In the genomic region with DNA sequence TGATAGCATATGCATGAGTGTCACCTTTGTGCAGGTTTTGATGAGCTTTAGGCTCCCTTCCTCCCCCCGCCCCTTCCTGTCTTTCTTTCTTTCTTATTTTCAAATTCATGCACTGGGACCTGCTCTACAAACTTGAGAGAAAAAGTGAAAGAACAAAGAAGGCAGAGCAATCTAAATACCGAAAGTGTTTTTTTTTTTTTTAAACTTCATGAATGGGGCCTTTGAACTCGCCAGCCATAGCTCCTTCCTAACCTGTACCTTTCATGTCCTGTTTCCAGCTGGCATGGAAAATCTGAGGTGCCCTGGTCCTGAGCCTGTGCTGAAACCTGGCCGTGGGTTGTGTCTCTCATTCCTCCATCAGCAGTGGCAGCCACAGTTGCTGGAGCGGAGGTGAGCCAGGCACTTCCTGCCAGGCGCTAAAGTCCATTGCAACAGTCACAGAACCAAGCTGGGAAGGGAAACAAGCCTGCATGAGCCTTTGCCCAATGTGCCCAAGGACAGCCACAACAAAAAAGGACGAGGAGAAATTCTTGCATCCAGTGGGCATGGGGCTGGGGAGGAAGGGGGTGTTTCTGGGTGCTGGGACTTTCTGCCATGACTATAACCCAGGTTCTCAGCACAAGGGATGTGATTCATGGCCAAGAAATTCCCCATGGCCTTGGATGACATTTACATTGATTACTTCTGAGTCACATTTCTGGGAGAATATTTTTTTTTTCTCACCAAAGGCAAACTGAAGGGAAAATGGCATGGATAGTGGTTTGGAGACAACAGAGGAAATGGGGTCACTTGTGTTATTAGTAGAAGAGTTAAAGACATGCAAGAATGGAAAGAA, we compare ENCODE assay signal across 8 cellular contexts.
DNase-seq lines count a peak whose midpoint lies in the region; ATAC-seq, FAIRE-seq and TF ChIP-seq lines count a peak whose summit lies in the region.

No MANE protein-coding gene starts in this region.

- TF ChIP-seq POLR2A in GM12891 (IDR thresholded peaks at IDR 0.05; ENCODE audit: low read depth, low read length): no peak

- no peak overlapping the region for H3K9ac ChIP-seq in smooth muscle cell (ENCODE audit: low read depth)

- DNase-seq in Daoy (ENCODE audit: low read depth) (peak; percentile 97), SK-MEL-5 (ENCODE audit: low read depth, low spot score) (peak; percentile 65), smooth muscle cell (lab: John Stamatoyannopoulos, UW; ENCODE audit: unreplicated experiment) (no peak), NCI-H524 treated with DMSO at 0.1 percent for 48 hours (lab: John Stamatoyannopoulos, UW) (no peak), NCI-H2196 treated with DMSO at 0.1 percent for 48 hours (lab: John Stamatoyannopoulos, UW; ENCODE audit: unreplicated experiment) (no peak), inferior parietal cortex (ENCODE audit: extremely low spot score) (no peak), GM12891 (ENCODE audit: insufficient read length, low spot score) (no peak)
- DNase-seq in effector memory CD8-positive, alpha-beta T cell: no peak

- H3K36me3 Mint-ChIP-seq in effector memory CD8-positive, alpha-beta T cell (ENCODE audit: insufficient read depth): peaks cover 3% of the 10 kb centered on the region

- no peak for TF ChIP-seq CTCF in smooth muscle cell (IDR thresholded peaks at IDR 0.05; ENCODE audit: borderline replicate concordance, insufficient read depth, poor library complexity, severe bottlenecking)

- H3F3A ChIP-seq in smooth muscle cell (ENCODE audit: low read depth): no peaks in the 10 kb centered on the region

- no peaks in the 10 kb centered on the region for H3K9me3 ChIP-seq in smooth muscle cell (replicated peaks; ENCODE audit: low read depth)

- H3K4me1 ChIP-seq in smooth muscle cell (ENCODE audit: low read depth): peaks cover 11% of the 10 kb centered on the region

- H3K9me3 Mint-ChIP-seq in effector memory CD8-positive, alpha-beta T cell: no peaks in the 10 kb centered on the region

- H3K36me3 ChIP-seq in smooth muscle cell (ENCODE audit: low read depth): no peaks in the 10 kb centered on the region

- no peaks in the 10 kb centered on the region for H4K20me1 ChIP-seq in smooth muscle cell (ENCODE audit: low read depth)

- 75% methylated on average over 7 of the region's 7 CpGs for WGBS in smooth muscle cell (ENCODE audit: low lambda C conversion rate)

- H3K27me3 Mint-ChIP-seq in effector memory CD8-positive, alpha-beta T cell: peaks cover 55 to 77% of the 10 kb centered on the region in 2 donors

- FAIRE-seq in GM12891 (lab: Jason Lieb, UNC): no peak

- H2AFZ ChIP-seq in smooth muscle cell (ENCODE audit: low read depth): no peak overlapping the region

- in situ Hi-C loops in SK-MEL-5 (cut with HindIII; ENCODE audit: low pct_unique_long_range_greater_than_20kb, low sequenced_read_pairs): no loop called here

- no peak overlapping the region for H3K4me3 ChIP-seq in smooth muscle cell

- H3K4me2 ChIP-seq in smooth muscle cell: peak overlapping the region; percentile 29

- peak overlapping the region in 1 of 2 donors; percentile 39 for H3K27ac Mint-ChIP-seq in effector memory CD8-positive, alpha-beta T cell

- no peak for ATAC-seq in effector memory CD8-positive, alpha-beta T cell (replicated peaks)

- H3K27me3 ChIP-seq in smooth muscle cell (ENCODE audit: low read depth): no peaks in the 10 kb centered on the region

- peak overlapping the region; percentile 70 for H3K27ac ChIP-seq in smooth muscle cell (ENCODE audit: low read depth)

- peak overlapping the region; percentile 49 to 60 for H3K4me3 Mint-ChIP-seq in effector memory CD8-positive, alpha-beta T cell

- H3K79me2 ChIP-seq in smooth muscle cell (ENCODE audit: low read depth): no peaks in the 10 kb centered on the region

- peaks cover 4 to 6% of the 10 kb centered on the region in 2 donors for H3K4me1 Mint-ChIP-seq in effector memory CD8-positive, alpha-beta T cell (ENCODE audit: low read depth in 2 of 2)

TF ChIP-seq in GM12891, 5 proteins besides CTCF, POLR2A, EP300 and RAD21:
- no peak for TF ChIP-seq TAF1 (IDR thresholded peaks at IDR 0.05; ENCODE audit: low read depth, low read length)
- TF ChIP-seq POU2F2 (IDR thresholded peaks at IDR 0.05; ENCODE audit: low read depth, low read length): no peak
- TF ChIP-seq PAX5 (IDR thresholded peaks at IDR 0.05; ENCODE audit: insufficient read depth, low read length, severe bottlenecking): no peak
- no peak for TF ChIP-seq POLR2AphosphoS5 (IDR thresholded peaks at IDR 0.05; ENCODE audit: low read depth, low read length)
- TF ChIP-seq SPI1 (IDR thresholded peaks at IDR 0.05; ENCODE audit: low read depth, low read length): no peak

Comparison
In these comparisons a context has a peak if more than half of its experiments do, and no peak if none do; other contexts are left out.
1. DNase-seq: peak in Daoy (single experiment) and SK-MEL-5 (single experiment); none in effector memory CD8-positive, alpha-beta T cell (0 of 3), smooth muscle cell (single experiment), NCI-H524 treated with DMSO at 0.1 percent for 48 hours (single experiment), NCI-H2196 treated with DMSO at 0.1 percent for 48 hours (single experiment), inferior parietal cortex (single experiment) and GM12891 (single experiment).